Comparison of ENCODE assay signal across 24 cellular contexts in genomic region chr10:35324196-35324595, GRCh38. TPM values are rescaled to one million over a fixed set of nuclear protein-coding genes. Genes with fewer than 3 reads are reported as not detected.
DNase-seq lines count a peak whose midpoint lies in the region; FAIRE-seq and TF ChIP-seq lines count a peak whose summit lies in the region.
"Had no signal": no experiment of that assay in that cellular context is flagged by ENCODE, and none has a peak within 500 bp of the region (broad histone marks: within the 10 kb centered on the region; RNA-seq: fewer than 3 reads in every experiment).

No MANE protein-coding gene starts in this region.

- H3K27me3 ChIP-seq in vagina = no peaks in the 10 kb centered on the region
- H3K27me3 ChIP-seq: BLaER1, breast epithelium, esophagus muscularis mucosa, neural progenitor cell had no signal

- H3K27me3 Mint-ChIP-seq in brain = no peaks in the 10 kb centered on the region
- H3K27me3 Mint-ChIP-seq: activated B cell treated with CpG ODN at 0.5 μM for 24 hours; stimulated activated naive CD8-positive, alpha-beta T cell treated with anti-CD3 and anti-CD28 coated beads, Interleukin-15, Interleukin-2, amounts not matched to agents 100 ng/mL and 50 ng/mL, for 24 hours had no signal

- peaks cover 59% of the 10 kb centered on the region for H3K36me3 Mint-ChIP-seq in brain

- FAIRE-seq in urothelium cell line (lab: Jason Lieb, UNC) = no peak
- FAIRE-seq: kidney had no signal

- H3K27ac Mint-ChIP-seq in brain = peak overlapping the region in 4 of 5 experiments; percentile 37 to 86 (median 62)
- H3K27ac Mint-ChIP-seq: activated B cell treated with CpG ODN at 0.5 μM for 24 hours; neural progenitor cell; stimulated activated naive CD8-positive, alpha-beta T cell treated with anti-CD3 and anti-CD28 coated beads, Interleukin-15, Interleukin-2, amounts not matched to agents 100 ng/mL and 50 ng/mL, for 24 hours had no signal

- TF ChIP-seq CTCF in brain (conservative IDR thresholded peaks at IDR 0.05) (no peak), retinal pigment epithelial cell (conservative IDR thresholded peaks at IDR 0.05; ENCODE audit: low read depth, low read length) (no peak), vagina (IDR thresholded peaks at IDR 0.05) (no peak)

- H3K36me3 ChIP-seq in vagina = peaks cover 0 to 6% of the 10 kb centered on the region in 2 donors
- H3K36me3 ChIP-seq: breast epithelium, neural progenitor cell had no signal

- DNase-seq in EH (ENCODE audit: low read depth) (peak; percentile 64), M059J (ENCODE audit: low read depth) (peak; percentile 42), retinal pigment epithelial cell (ENCODE audit: low read depth) (peak; percentile 80), vagina (ENCODE audit: extremely low spot score in 2 of 2) (no peak), urothelium cell line (ENCODE audit: low spot score) (no peak)
- DNase-seq in stimulated activated CD4-positive, alpha-beta T cell treated with anti-CD3 and anti-CD28 coated beads, Interleukin-4, amount 100 ng/mL, for 24 hours = no peak
- DNase-seq: activated B cell treated with CpG ODN at 0.5 μM for 24 hours; activated CD4-positive, alpha-beta T cell treated with anti-CD3 and anti-CD28 coated beads, Interleukin-2, amount 50 U/mL, for 48 hours; COR-L47; DMS79; effector memory CD4-positive, alpha-beta T cell; kidney; lower lobe of right lung; NCI-H1105 treated with DMSO at 0.1 percent for 48 hours; NCI-H2029; posterior cingulate gyrus; SW 1271; T1000 had no signal

- peak overlapping the region in 1 of 5 experiments; percentile 31 for H3K4me3 Mint-ChIP-seq in brain
- H3K4me3 Mint-ChIP-seq: activated B cell treated with CpG ODN at 0.5 μM for 24 hours; neural progenitor cell; stimulated activated naive CD8-positive, alpha-beta T cell treated with anti-CD3 and anti-CD28 coated beads, Interleukin-15, Interleukin-2, amounts not matched to agents 100 ng/mL and 50 ng/mL, for 24 hours had no signal

- peaks cover 4 to 15% (median 5%) of the 10 kb centered on the region in 5 experiments for H3K9me3 Mint-ChIP-seq in brain
- H3K9me3 Mint-ChIP-seq: stimulated activated naive CD8-positive, alpha-beta T cell treated with anti-CD3 and anti-CD28 coated beads, Interleukin-15, Interleukin-2, amounts not matched to agents 100 ng/mL and 50 ng/mL, for 24 hours had no signal

- H3K4me3 ChIP-seq in retinal pigment epithelial cell (ENCODE audit: low read length) (no peak overlapping the region), vagina (no peak overlapping the region)
- H3K4me3 ChIP-seq: BLaER1, breast epithelium, esophagus muscularis mucosa, lower lobe of right lung, neural progenitor cell had no signal

- no peak overlapping the region for H3K27ac ChIP-seq in vagina
- H3K27ac ChIP-seq: BLaER1, breast epithelium, esophagus muscularis mucosa, lower lobe of right lung, neural progenitor cell had no signal

- intact Hi-C loops in vagina (cut with DNase I) = no loop called here

- H3K9me3 ChIP-seq in vagina = no peaks in the 10 kb centered on the region
- H3K9me3 ChIP-seq: esophagus muscularis mucosa, lower lobe of right lung had no signal

- H3K4me1 ChIP-seq in vagina = peaks cover 4% of the 10 kb centered on the region
- H3K4me1 ChIP-seq: breast epithelium had no signal

- TF ChIP-seq POLR2A in vagina (IDR thresholded peaks at IDR 0.05) = no peak

- H3K4me1 Mint-ChIP-seq in brain = peaks cover 15% of the 10 kb centered on the region
- H3K4me1 Mint-ChIP-seq: activated B cell treated with CpG ODN at 0.5 μM for 24 hours had no signal

RNA-seq across cellular contexts. Expression of gene CCNY, which starts 12.1 kb away (rescaled TPM):
- 19.2 and 20.8 TPM in 2 replicates for total RNA-seq in M059J (2014; rRNA removed; shearing (Covaris generic))
- 62.1 TPM for polyA plus RNA-seq in brain (ENCODE audit: insufficient read depth, low read depth, low replicate concordance)
- total RNA-seq in vagina = 28.5 TPM

Comparison
In these comparisons a context has a peak if more than half of its experiments do, and no peak if none do; other contexts are left out.
1. DNase-seq: peak in EH (single experiment), M059J (single experiment) and retinal pigment epithelial cell (single experiment); none in vagina (0 of 2), stimulated activated CD4-positive, alpha-beta T cell treated with anti-CD3 and anti-CD28 coated beads, Interleukin-4, amount 100 ng/mL, for 24 hours (single experiment) and urothelium cell line (single experiment).